Comparison of ENCODE assay signal across 14 cellular contexts in the genomic region with DNA sequence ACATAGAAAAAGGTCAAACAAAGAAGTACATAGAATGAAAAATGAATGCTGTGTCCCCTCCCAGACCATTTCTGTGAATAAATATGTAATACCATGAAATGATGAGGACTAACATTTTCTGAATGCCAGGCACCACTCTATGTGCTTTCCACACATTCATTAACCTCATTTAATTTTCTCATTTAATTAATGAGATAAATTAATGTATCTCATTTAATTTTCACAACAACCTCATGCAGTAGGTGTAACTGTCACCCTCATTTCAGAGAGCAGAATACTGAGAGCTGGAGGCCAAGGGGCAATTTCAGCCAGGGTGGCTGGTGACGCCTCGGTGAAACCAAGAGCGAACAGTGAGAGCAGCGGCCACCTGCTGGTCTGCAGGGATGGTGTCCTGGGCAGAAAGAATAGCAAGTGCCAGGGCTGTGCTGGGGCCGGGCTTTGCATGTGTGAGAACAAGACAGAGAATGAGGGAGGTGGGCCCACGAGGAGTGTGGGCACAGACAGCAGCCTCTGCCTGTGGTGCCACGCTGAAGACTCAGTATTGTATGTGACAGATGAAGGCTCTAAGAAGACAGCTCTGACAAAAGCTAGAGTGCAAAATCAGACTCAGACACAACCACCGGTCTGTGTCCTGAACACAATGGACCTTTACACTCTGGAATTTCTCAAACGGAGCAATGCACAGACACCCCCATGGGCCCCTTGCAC. TPM values are rescaled to one million over a fixed set of nuclear protein-coding genes. Genes with fewer than 3 reads are reported as not detected.
DNase-seq lines count a peak whose midpoint lies in the region; ATAC-seq, FAIRE-seq and TF ChIP-seq lines count a peak whose summit lies in the region.
"Had no signal": no experiment of that assay in that cellular context is flagged by ENCODE, and none has a peak within 500 bp of the region (broad histone marks: within the 10 kb centered on the region; RNA-seq: fewer than 3 reads in every experiment).

No MANE protein-coding gene starts in this region.

- H3K36me3 Mint-ChIP-seq in astrocyte (ENCODE audit: low read depth, unreplicated experiment), result peaks cover 4% of the 10 kb centered on the region
- no peaks in the 10 kb centered on the region for H3K36me3 Mint-ChIP-seq in glutamatergic neuron (ENCODE audit: unreplicated experiment)
- H3K36me3 Mint-ChIP-seq in stimulated activated naive B cell treated with anti-CD40 and anti-IgM and Interleukin-4, amounts not matched to agents 10 μg/mL and 1 μg/mL and 100 μg/mL, for 72 hours, result peaks cover 25 to 43% of the 10 kb centered on the region in 2 donors

- ATAC-seq in stimulated activated naive B cell treated with anti-CD40 and anti-IgM and Interleukin-4, amounts not matched to agents 10 μg/mL and 1 μg/mL and 100 μg/mL, for 72 hours (replicated peaks), result no peak

- H3K9me3 Mint-ChIP-seq in astrocyte (ENCODE audit: unreplicated experiment), result peaks cover 2% of the 10 kb centered on the region
- peaks cover 5% of the 10 kb centered on the region for H3K9me3 Mint-ChIP-seq in glutamatergic neuron (ENCODE audit: unreplicated experiment)
- H3K9me3 Mint-ChIP-seq in stimulated activated naive B cell treated with anti-CD40 and anti-IgM and Interleukin-4, amounts not matched to agents 10 μg/mL and 1 μg/mL and 100 μg/mL, for 72 hours, result no peaks in the 10 kb centered on the region
- H3K9me3 Mint-ChIP-seq: activated CD4-positive, alpha-beta memory T cell treated with anti-CD3 and anti-CD28 coated beads for 36 hours had no signal

- H3K79me2 ChIP-seq in astrocyte (ENCODE audit: insufficient read depth, low read length), result no peaks in the 10 kb centered on the region

- H3K4me1 Mint-ChIP-seq in astrocyte (ENCODE audit: low read depth, unreplicated experiment) (no peaks in the 10 kb centered on the region), glutamatergic neuron (ENCODE audit: low read depth, unreplicated experiment) (peaks cover 11% of the 10 kb centered on the region)
- peaks cover 7 to 18% of the 10 kb centered on the region in 2 donors for H3K4me1 Mint-ChIP-seq in stimulated activated naive B cell treated with anti-CD40 and anti-IgM and Interleukin-4, amounts not matched to agents 10 μg/mL and 1 μg/mL and 100 μg/mL, for 72 hours

- FAIRE-seq in astrocyte (lab: Jason Lieb, UNC), result no peak

- H3K27me3 Mint-ChIP-seq in astrocyte (ENCODE audit: low read depth, unreplicated experiment) (no peaks in the 10 kb centered on the region), glutamatergic neuron (ENCODE audit: unreplicated experiment) (peaks cover 2% of the 10 kb centered on the region)
- no peaks in the 10 kb centered on the region for H3K27me3 Mint-ChIP-seq in stimulated activated naive B cell treated with anti-CD40 and anti-IgM and Interleukin-4, amounts not matched to agents 10 μg/mL and 1 μg/mL and 100 μg/mL, for 72 hours
- H3K27me3 Mint-ChIP-seq: activated CD4-positive, alpha-beta memory T cell treated with anti-CD3 and anti-CD28 coated beads for 36 hours had no signal

- H4K20me1 ChIP-seq in astrocyte (ENCODE audit: insufficient read depth, low read length), result no peaks in the 10 kb centered on the region

- no peaks in the 10 kb centered on the region for H3K4me1 ChIP-seq in astrocyte (ENCODE audit: insufficient read depth, low read length)
- H3K4me1 ChIP-seq: SJSA1 had no signal

- peak; percentile 51 for DNase-seq in H7
- DNase-seq in astrocyte (ENCODE audit: low read depth), result no peak
- peak; percentile 44 for DNase-seq in glutamatergic neuron
- DNase-seq in retina, result peak; percentile 47
- DNase-seq in activated effector memory CD4-positive, alpha-beta T cell treated with anti-CD3 and anti-CD28 coated beads, Interleukin-2, amount 50 U/mL, for 16 hours, result no peak
- DNase-seq in stimulated activated naive B cell treated with anti-CD40 and anti-IgM and Interleukin-4, amounts not matched to agents 10 μg/mL and 1 μg/mL and 100 μg/mL, for 72 hours, result no peak
- no peak for DNase-seq in stimulated activated CD4-positive, alpha-beta T cell treated with anti-CD3 and anti-CD28 coated beads, Interleukin-12 subunit alpha, Interleukin-12 subunit beta, amount 100 ng/mL, for 4 hours
- DNase-seq: activated CD4-positive, alpha-beta memory T cell treated with anti-CD3 and anti-CD28 coated beads for 36 hours; DND-41; mesendoderm; NCI-H2227 treated with DMSO at 0.1 percent for 48 hours; occipital lobe had no signal

- H3K36me3 ChIP-seq in H7 (replicated peaks; ENCODE audit: control insufficient read depth, insufficient read depth, low read length) (no peaks in the 10 kb centered on the region), astrocyte (ENCODE audit: insufficient read depth, low read length) (peaks cover 5% of the 10 kb centered on the region)

- H3K4me3 ChIP-seq in H7 (ENCODE audit: insufficient read depth, low read depth, low read length), result no peak overlapping the region
- H3K4me3 ChIP-seq in astrocyte (ENCODE audit: insufficient read depth, low read depth, low read length), result no peak overlapping the region
- H3K4me3 ChIP-seq: SJSA1 had no signal

- no peak overlapping the region for H2AFZ ChIP-seq in astrocyte (ENCODE audit: low read depth, low read length)

- H3K4me2 ChIP-seq in astrocyte (ENCODE audit: low read length), result no peak overlapping the region

- no peaks in the 10 kb centered on the region for H3K27me3 ChIP-seq in H7 (ENCODE audit: control insufficient read depth, insufficient read depth, low read length)
- H3K27me3 ChIP-seq in astrocyte (ENCODE audit: insufficient read depth, low read length), result no peaks in the 10 kb centered on the region
- H3K27me3 ChIP-seq: SJSA1 had no signal

- no peak overlapping the region for H3K4me3 Mint-ChIP-seq in astrocyte (ENCODE audit: unreplicated experiment)
- H3K4me3 Mint-ChIP-seq in glutamatergic neuron (ENCODE audit: unreplicated experiment), result no peak overlapping the region
- H3K4me3 Mint-ChIP-seq in stimulated activated naive B cell treated with anti-CD40 and anti-IgM and Interleukin-4, amounts not matched to agents 10 μg/mL and 1 μg/mL and 100 μg/mL, for 72 hours, result no peak overlapping the region
- H3K4me3 Mint-ChIP-seq: activated CD4-positive, alpha-beta memory T cell treated with anti-CD3 and anti-CD28 coated beads for 36 hours had no signal

- TF ChIP-seq CTCF in astrocyte (IDR thresholded peaks at IDR 0.05; ENCODE audit: insufficient read depth, low read depth, low read length) (peak; percentile 11), glutamatergic neuron (IDR thresholded peaks at IDR 0.05; ENCODE audit: partially characterized antibody, unreplicated experiment) (peak; percentile 21)

- no peak overlapping the region for H3K9ac ChIP-seq in astrocyte (ENCODE audit: low read length)

- no peak overlapping the region for H3K27ac Mint-ChIP-seq in astrocyte (ENCODE audit: unreplicated experiment)
- peak overlapping the region; percentile 28 for H3K27ac Mint-ChIP-seq in glutamatergic neuron (ENCODE audit: unreplicated experiment)
- no peak overlapping the region for H3K27ac Mint-ChIP-seq in stimulated activated naive B cell treated with anti-CD40 and anti-IgM and Interleukin-4, amounts not matched to agents 10 μg/mL and 1 μg/mL and 100 μg/mL, for 72 hours
- H3K27ac Mint-ChIP-seq: activated CD4-positive, alpha-beta memory T cell treated with anti-CD3 and anti-CD28 coated beads for 36 hours had no signal

- no peak overlapping the region for H3K27ac ChIP-seq in astrocyte (ENCODE audit: low read depth, low read length)
- H3K27ac ChIP-seq: C4-2B, SJSA1 had no signal

- H3K9me3 ChIP-seq in astrocyte (ENCODE audit: insufficient read depth, low read depth, low read length), result no peaks in the 10 kb centered on the region
- H3K9me3 ChIP-seq: SJSA1 had no signal

RNA-seq across cellular contexts. Expression of a gene that starts 1.8 kb away (rescaled TPM):
- total RNA-seq in H7 (2014; rRNA removed; shearing (Covaris generic)), result 0.07 TPM in 1 of 2 replicates, not detected in the other
- not detected in 2 replicates for total RNA-seq in astrocyte
- total RNA-seq in glutamatergic neuron (ENCODE audit: unreplicated experiment), result not detected
- total RNA-seq: activated CD4-positive, alpha-beta memory T cell treated with anti-CD3 and anti-CD28 coated beads for 36 hours; SJSA1 had no signal

Comparison
In these comparisons a context has a peak if more than half of its experiments do, and no peak if none do; other contexts are left out.
1. DNase-seq: peak in H7 (single experiment), glutamatergic neuron (single experiment) and retina (single experiment); none in astrocyte (single experiment), activated effector memory CD4-positive, alpha-beta T cell treated with anti-CD3 and anti-CD28 coated beads, Interleukin-2, amount 50 U/mL, for 16 hours (single experiment), stimulated activated naive B cell treated with anti-CD40 and anti-IgM and Interleukin-4, amounts not matched to agents 10 μg/mL and 1 μg/mL and 100 μg/mL, for 72 hours (single experiment) and stimulated activated CD4-positive, alpha-beta T cell treated with anti-CD3 and anti-CD28 coated beads, Interleukin-12 subunit alpha, Interleukin-12 subunit beta, amount 100 ng/mL, for 4 hours (single experiment).